1 cellular context compared by ENCODE assay signal in the genomic region with DNA sequence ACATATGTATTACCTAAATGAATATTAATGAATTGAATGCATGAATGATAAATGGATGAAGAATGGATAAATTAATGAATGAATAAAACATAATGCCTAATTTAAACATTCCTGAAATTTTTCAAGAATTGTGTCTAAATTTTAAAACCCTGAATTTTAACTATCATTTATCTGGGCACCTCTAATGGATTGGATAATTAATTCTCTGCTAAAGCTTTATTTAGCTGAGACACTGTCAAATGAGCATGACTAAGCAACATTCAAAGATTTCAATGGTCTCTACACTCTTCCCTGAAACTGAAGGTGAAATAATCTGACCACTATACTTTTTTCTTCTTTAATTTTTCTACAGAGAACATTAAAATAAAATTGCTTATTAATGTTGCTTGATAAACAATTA.
TF ChIP-seq lines count a peak whose summit lies in the region.

No MANE protein-coding gene starts in this region.

TF ChIP-seq in GM23338, 12 proteins besides CTCF, POLR2A, EP300 and RAD21 (continued from another document):
- TF ChIP-seq, protein P1, sequence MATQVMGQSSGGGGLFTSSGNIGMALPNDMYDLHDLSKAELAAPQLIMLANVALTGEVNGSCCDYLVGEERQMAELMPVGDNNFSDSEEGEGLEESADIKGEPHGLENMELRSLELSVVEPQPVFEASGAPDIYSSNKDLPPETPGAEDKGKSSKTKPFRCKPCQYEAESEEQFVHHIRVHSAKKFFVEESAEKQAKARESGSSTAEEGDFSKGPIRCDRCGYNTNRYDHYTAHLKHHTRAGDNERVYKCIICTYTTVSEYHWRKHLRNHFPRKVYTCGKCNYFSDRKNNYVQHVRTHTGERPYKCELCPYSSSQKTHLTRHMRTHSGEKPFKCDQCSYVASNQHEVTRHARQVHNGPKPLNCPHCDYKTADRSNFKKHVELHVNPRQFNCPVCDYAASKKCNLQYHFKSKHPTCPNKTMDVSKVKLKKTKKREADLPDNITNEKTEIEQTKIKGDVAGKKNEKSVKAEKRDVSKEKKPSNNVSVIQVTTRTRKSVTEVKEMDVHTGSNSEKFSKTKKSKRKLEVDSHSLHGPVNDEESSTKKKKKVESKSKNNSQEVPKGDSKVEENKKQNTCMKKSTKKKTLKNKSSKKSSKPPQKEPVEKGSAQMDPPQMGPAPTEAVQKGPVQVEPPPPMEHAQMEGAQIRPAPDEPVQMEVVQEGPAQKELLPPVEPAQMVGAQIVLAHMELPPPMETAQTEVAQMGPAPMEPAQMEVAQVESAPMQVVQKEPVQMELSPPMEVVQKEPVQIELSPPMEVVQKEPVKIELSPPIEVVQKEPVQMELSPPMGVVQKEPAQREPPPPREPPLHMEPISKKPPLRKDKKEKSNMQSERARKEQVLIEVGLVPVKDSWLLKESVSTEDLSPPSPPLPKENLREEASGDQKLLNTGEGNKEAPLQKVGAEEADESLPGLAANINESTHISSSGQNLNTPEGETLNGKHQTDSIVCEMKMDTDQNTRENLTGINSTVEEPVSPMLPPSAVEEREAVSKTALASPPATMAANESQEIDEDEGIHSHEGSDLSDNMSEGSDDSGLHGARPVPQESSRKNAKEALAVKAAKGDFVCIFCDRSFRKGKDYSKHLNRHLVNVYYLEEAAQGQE (IDR thresholded peaks at IDR 0.05; ENCODE audit: unreplicated experiment), result no peak
